In genomic region chr17:78272181-78272913, GRCh38 we compare ENCODE assay signal across 8 cellular contexts. TPM values are rescaled to one million over a fixed set of nuclear protein-coding genes. Genes with fewer than 3 reads are reported as not detected.
A peak's percentile ranks its signal among the peaks of the same experiment; 100 is the strongest.
DNase-seq lines count a peak whose midpoint lies in the region; ATAC-seq lines count a peak whose summit lies in the region.
"Had no signal": no experiment of that assay in that cellular context is flagged by ENCODE, and none has a peak within 500 bp of the region (broad histone marks: within the 10 kb centered on the region; RNA-seq: fewer than 3 reads in every experiment).

No MANE protein-coding gene starts in this region.

- WGBS in HUES64, result 61% methylated on average over 17 of the region's 17 CpGs

- no peak overlapping the region for H3K4me3 Mint-ChIP-seq in T-helper 2 cell treated with Interferon-gamma antibody and Interleukin-4, amounts not matched to agents 5 μg/mL and 100 μg/mL, for 36 hours
- peak overlapping the region; percentile 30 for H3K4me3 Mint-ChIP-seq in dendritic cell treated with granulocyte-macrophage colony-stimulating factor and Interleukin-4, amounts not matched to agents 40 ng/mL and 50 ng/mL, for 4 days
- H3K4me3 Mint-ChIP-seq in naive B cell, result peak overlapping the region in 1 of 8 donors; percentile 53

- H3K36me3 Mint-ChIP-seq in T-helper 2 cell treated with Interferon-gamma antibody and Interleukin-4, amounts not matched to agents 5 μg/mL and 100 μg/mL, for 36 hours (ENCODE audit: low read depth), result no peaks in the 10 kb centered on the region
- H3K36me3 Mint-ChIP-seq in dendritic cell treated with granulocyte-macrophage colony-stimulating factor and Interleukin-4, amounts not matched to agents 40 ng/mL and 50 ng/mL, for 4 days (ENCODE audit: low read depth), result no peaks in the 10 kb centered on the region
- H3K36me3 Mint-ChIP-seq in naive B cell, result no peaks in the 10 kb centered on the region

- peaks cover 5% of the 10 kb centered on the region for H3K27me3 Mint-ChIP-seq in T-helper 2 cell treated with Interferon-gamma antibody and Interleukin-4, amounts not matched to agents 5 μg/mL and 100 μg/mL, for 36 hours (ENCODE audit: low read depth)
- H3K27me3 Mint-ChIP-seq in dendritic cell treated with granulocyte-macrophage colony-stimulating factor and Interleukin-4, amounts not matched to agents 40 ng/mL and 50 ng/mL, for 4 days, result peaks cover 44% of the 10 kb centered on the region
- H3K27me3 Mint-ChIP-seq in naive B cell, result peaks cover 12 to 33% (median 21%) of the 10 kb centered on the region in 3 donors

- peak; percentile 37 for DNase-seq in T-helper 2 cell treated with Interferon-gamma antibody and Interleukin-4, amounts not matched to agents 5 μg/mL and 100 μg/mL, for 36 hours (ENCODE audit: low spot score)
- DNase-seq in naive B cell, result peak; percentile 74
- no peak for DNase-seq in COR-L47 (lab: John Stamatoyannopoulos, UW)
- no peak for DNase-seq in NCI-H1930 (lab: John Stamatoyannopoulos, UW)

- peak overlapping the region; percentile 77; the same call in 1 of the 2 replicates for H3K27ac ChIP-seq in HUES64 (ENCODE audit: low read depth, low read length)

- no peaks in the 10 kb centered on the region for H3K9me3 Mint-ChIP-seq in T-helper 2 cell treated with Interferon-gamma antibody and Interleukin-4, amounts not matched to agents 5 μg/mL and 100 μg/mL, for 36 hours
- no peaks in the 10 kb centered on the region for H3K9me3 Mint-ChIP-seq in dendritic cell treated with granulocyte-macrophage colony-stimulating factor and Interleukin-4, amounts not matched to agents 40 ng/mL and 50 ng/mL, for 4 days
- peaks cover 0 to 2% (median 0%) of the 10 kb centered on the region in 7 donors for H3K9me3 Mint-ChIP-seq in naive B cell

- no peak overlapping the region for H3K27ac Mint-ChIP-seq in T-helper 2 cell treated with Interferon-gamma antibody and Interleukin-4, amounts not matched to agents 5 μg/mL and 100 μg/mL, for 36 hours
- peak overlapping the region; percentile 67 for H3K27ac Mint-ChIP-seq in dendritic cell treated with granulocyte-macrophage colony-stimulating factor and Interleukin-4, amounts not matched to agents 40 ng/mL and 50 ng/mL, for 4 days
- peak overlapping the region; percentile 84 to 94 (median 93) for H3K27ac Mint-ChIP-seq in naive B cell

- ATAC-seq in naive B cell (ENCODE audit: low read depth in 2 of 2) (peak; percentile 72 to 87), HG02840 (IDR thresholded peaks at IDR 0.05; ENCODE audit: low FRiP score, unreplicated experiment) (no peak)

- no peaks in the 10 kb centered on the region for H3K36me3 ChIP-seq in HUES64 (ENCODE audit: insufficient read depth, low read length)

- H3K27me3 ChIP-seq in HUES64 (ENCODE audit: insufficient read depth, low read length), result 0 out of 2 replicates have a peak, but pooled peaks cover 4% of the 10 kb centered on the region

- H3K4me1 Mint-ChIP-seq in T-helper 2 cell treated with Interferon-gamma antibody and Interleukin-4, amounts not matched to agents 5 μg/mL and 100 μg/mL, for 36 hours (ENCODE audit: low read depth), result peaks cover 25% of the 10 kb centered on the region
- peaks cover 29% of the 10 kb centered on the region for H3K4me1 Mint-ChIP-seq in dendritic cell treated with granulocyte-macrophage colony-stimulating factor and Interleukin-4, amounts not matched to agents 40 ng/mL and 50 ng/mL, for 4 days (ENCODE audit: low read depth)
- H3K4me1 Mint-ChIP-seq in naive B cell, result peaks cover 6 to 20% (median 9%) of the 10 kb centered on the region in 3 donors

- intact Hi-C loops in dendritic cell treated with granulocyte-macrophage colony-stimulating factor and Interleukin-4, amounts not matched to agents 40 ng/mL and 50 ng/mL, for 4 days (cut with micrococcal nuclease), result no loop called here

- no peak overlapping the region for H3K9ac ChIP-seq in HUES64 (ENCODE audit: low read depth, low read length)

- H3K4me1 ChIP-seq in HUES64 (ENCODE audit: insufficient read depth, low read length), result peaks cover 38% of the 10 kb centered on the region

- no peaks in the 10 kb centered on the region for H3K9me3 ChIP-seq in HUES64 (ENCODE audit: insufficient read depth, low read depth, low read length)

- H3K4me3 ChIP-seq in HUES64 (ENCODE audit: low read length), result no peak overlapping the region

RNA-seq across cellular contexts. Expression of gene TMEM235, which starts 40.9 kb away (rescaled TPM):
- polyA plus RNA-seq in HUES64 (2013, experiment 1 of 2), result not detected
- 0.25 TPM for polyA plus RNA-seq in HUES64 (2013, experiment 2 of 2)
- polyA plus RNA-seq in naive B cell (ENCODE audit: low read depth in 6 of 6), result not detected
- polyA plus RNA-seq: neural cell had no signal

RNA-seq across cellular contexts. Expression of gene BIRC5, which starts 58.3 kb away (rescaled TPM):
- 91.6 TPM for polyA plus RNA-seq in HUES64 (2013, experiment 1 of 2)
- 99.2 TPM for polyA plus RNA-seq in HUES64 (2013, experiment 2 of 2)
- not detected for polyA plus RNA-seq in naive B cell (ENCODE audit: low read depth in 6 of 6)

Comparison
In these comparisons a context has a peak if more than half of its experiments do, and no peak if none do; other contexts are left out.
1. DNase-seq: peak in T-helper 2 cell treated with Interferon-gamma antibody and Interleukin-4, amounts not matched to agents 5 μg/mL and 100 μg/mL, for 36 hours (single experiment) and naive B cell (single experiment); none in COR-L47 (single experiment) and NCI-H1930 (0 of 2).